ENCODE assay signal across 8 cellular contexts in genomic region chr3:44976002-44976815, GRCh38. TPM values are rescaled to one million over a fixed set of nuclear protein-coding genes. Genes with fewer than 3 reads are reported as not detected.
DNase-seq lines count a peak whose midpoint lies in the region; FAIRE-seq and TF ChIP-seq lines count a peak whose summit lies in the region.

Gene EXOSC7, plus strand, starts transcription at chr3:44976244. Its CDS starts 34 bp downstream, at chr3:44976278.
A gene with protein sequence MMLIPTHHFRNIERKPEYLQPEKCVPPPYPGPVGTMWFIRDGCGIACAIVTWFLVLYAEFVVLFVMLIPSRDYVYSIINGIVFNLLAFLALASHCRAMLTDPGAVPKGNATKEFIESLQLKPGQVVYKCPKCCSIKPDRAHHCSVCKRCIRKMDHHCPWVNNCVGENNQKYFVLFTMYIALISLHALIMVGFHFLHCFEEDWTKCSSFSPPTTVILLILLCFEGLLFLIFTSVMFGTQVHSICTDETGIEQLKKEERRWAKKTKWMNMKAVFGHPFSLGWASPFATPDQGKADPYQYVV (minus strand): TSS chr3:44976174. CDS start chr3:44959436, 16,738 bp downstream.

- WGBS in GM23248 (ENCODE audit: low coverage in 1 of 2, low lambda C conversion rate in 2 of 2, missing lambda C conversion rate in 2 of 2), 2 experiments: 0 to 1% methylated on average over 47 to 82 of the region's 82 CpGs

- no peaks in the 10 kb centered on the region for H3F3A ChIP-seq in GM23248 (ENCODE audit: insufficient read depth)

- no peak for FAIRE-seq in frontal cortex (lab: Jason Lieb, UNC)

- H2AFZ ChIP-seq in GM23248: peak within 1 kb of the TSS; percentile 96

- DNase-seq in GM23248 (peak; percentile 95), Kasumi-1 (lab: John Stamatoyannopoulos, UW) (peak; percentile 65 to 75), SK-N-DZ (ENCODE audit: low spot score) (peak; percentile 76), frontal cortex (ENCODE audit: low spot score in 2 of 2) (peak; percentile 95)
- peak; percentile 88 for DNase-seq in activated naive CD4-positive, alpha-beta T cell treated with Interleukin-2 at 50 U/mL for 16 hours

- H3K79me2 ChIP-seq in GM23248 (ENCODE audit: insufficient read depth): peaks cover 94% of the 10 kb centered on the region

- no peaks in the 10 kb centered on the region for H3K9me2 ChIP-seq in GM23248 (ENCODE audit: insufficient read depth)

- H3K4me2 ChIP-seq in GM23248 (ENCODE audit: unreplicated experiment): peak within 1 kb of the TSS; percentile 97

- H3K9ac ChIP-seq in ES-I3 (ENCODE audit: low read depth, low read length) (peak within 1 kb of the TSS; percentile 100), GM23248 (peak within 1 kb of the TSS; percentile 97)

- H3K4me1 ChIP-seq in ES-I3 (ENCODE audit: insufficient read depth, low read length) (peaks cover 10% of the 10 kb centered on the region; the same call in 1 of the 2 replicates), GM23248 (ENCODE audit: insufficient read depth) (peaks cover 5% of the 10 kb centered on the region), neutrophil (ENCODE audit: control insufficient read depth in 1 of 2, insufficient read depth in 1 of 2, low read depth in 1 of 2, low read length in 1 of 2) (peaks cover 55 to 57% of the 10 kb centered on the region in 2 experiments)

- H3K4me3 ChIP-seq in GM23248 (peak within 1 kb of the TSS; percentile 96), neutrophil (ENCODE audit: low read depth in 1 of 2, low read length in 1 of 2) (peak within 1 kb of the TSS; percentile 94 to 96)

- no peaks in the 10 kb centered on the region for H4K20me1 ChIP-seq in GM23248 (ENCODE audit: insufficient read depth)

- H3K36me3 ChIP-seq in ES-I3 (ENCODE audit: insufficient read depth, low read length) (no peaks in the 10 kb centered on the region), GM23248 (ENCODE audit: low read depth) (no peaks in the 10 kb centered on the region), neutrophil (no peaks in the 10 kb centered on the region)

- H3K27ac ChIP-seq in GM23248 (peak within 1 kb of the TSS; percentile 82), neutrophil (peak within 1 kb of the TSS; percentile 90)

- in situ Hi-C loops in GM23248 (cut with MboI): no loop called here

- H3K27me3 ChIP-seq in GM23248 (replicated peaks; ENCODE audit: insufficient read depth): no peaks in the 10 kb centered on the region
- no peaks in the 10 kb centered on the region for H3K27me3 ChIP-seq in neutrophil

- H3K9me3 ChIP-seq in ES-I3 (ENCODE audit: control insufficient read depth, insufficient read depth, low read length) (no peaks in the 10 kb centered on the region), GM23248 (ENCODE audit: low read depth) (no peaks in the 10 kb centered on the region), neutrophil (no peaks in the 10 kb centered on the region)

- peak; percentile 57 for TF ChIP-seq CTCF in neutrophil (IDR thresholded peaks at IDR 0.05)
- no peak for TF ChIP-seq CTCF in subcutaneous adipose tissue (IDR thresholded peaks at IDR 0.05; ENCODE audit: low read depth)

RNA-seq across cellular contexts. Expression of gene EXOSC7, which starts in this region (rescaled TPM):
- total RNA-seq in GM23248 (2014; rRNA removed; shearing (Covaris generic)): 31.1 and 60.7 TPM in 2 replicates
- 49.1 and 53.5 TPM in 2 replicates for polyA plus RNA-seq in GM23248 (2016; fragmentation: Nextera tagmentation; extraction: Ambion mirVana)
- 70.5 and 77.0 TPM in 2 replicates for polyA plus RNA-seq in SK-N-DZ (2014; cell fraction: cytosol; rRNA removed)
- 49.7 and 65.4 TPM in 2 replicates for polyA plus RNA-seq in SK-N-DZ (2014; cell fraction: nucleus; rRNA removed)
- total RNA-seq in frontal cortex (27.3 TPM), subcutaneous adipose tissue (10 to 100 TPM; 44.2 to 70.8 (median 54.8) TPM)

RNA-seq across cellular contexts. Expression of the second gene that starts in this region (rescaled TPM):
- total RNA-seq in GM23248 (2014; rRNA removed; shearing (Covaris generic)): 76.2 and 89.5 TPM in 2 replicates
- polyA plus RNA-seq in GM23248 (2016; fragmentation: Nextera tagmentation; extraction: Ambion mirVana): 48.7 and 48.9 TPM in 2 replicates
- 24.1 and 26.5 TPM in 2 replicates for polyA plus RNA-seq in SK-N-DZ (2014; cell fraction: cytosol; rRNA removed)
- 26.0 and 47.5 TPM in 2 replicates for polyA plus RNA-seq in SK-N-DZ (2014; cell fraction: nucleus; rRNA removed)
- total RNA-seq in frontal cortex (44.0 TPM), subcutaneous adipose tissue (100 to 1,000 TPM in 3 of 4 donors, 10 to 100 TPM in 1; 77.2 to 127 (median 111) TPM)

Comparison
In these comparisons a context has a peak if more than half of its experiments do, and no peak if none do; other contexts are left out.
1. Peak in every context shown above with its lines: DNase-seq, H3K4me3 ChIP-seq and H3K27ac ChIP-seq.